In the genomic region with DNA sequence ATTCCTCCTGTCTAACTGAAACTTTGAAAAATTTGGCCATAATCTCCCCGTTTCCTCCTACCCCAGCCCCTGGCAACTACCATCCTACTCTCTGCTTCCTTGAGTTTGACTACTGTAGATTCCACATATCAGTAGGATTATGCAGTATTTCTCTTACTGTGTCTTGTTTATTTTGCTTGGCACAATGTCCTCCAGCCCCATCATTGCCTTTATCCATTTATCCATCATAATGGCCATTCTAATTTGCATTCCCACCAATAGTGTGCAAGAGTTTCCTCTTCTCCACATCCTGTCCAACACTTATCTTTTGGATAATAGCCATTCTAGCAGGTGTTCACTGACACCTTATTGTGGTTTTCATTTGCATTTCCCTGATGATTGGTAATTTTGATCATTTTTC, we compare ENCODE assay signal across 16 cellular contexts.
DNase-seq lines count a peak whose midpoint lies in the region; ATAC-seq and TF ChIP-seq lines count a peak whose summit lies in the region.
"Had no signal": no experiment of that assay in that cellular context is flagged by ENCODE, and none has a peak within 500 bp of the region (broad histone marks: within the 10 kb centered on the region; RNA-seq: fewer than 3 reads in every experiment).

No MANE protein-coding gene starts in this region.

- no peaks in the 10 kb centered on the region for H3K36me3 ChIP-seq in brain microvascular endothelial cell (replicated peaks)
- H3K36me3 ChIP-seq: SJCRH30 had no signal

- no peaks in the 10 kb centered on the region for H3K27me3 ChIP-seq in brain microvascular endothelial cell (replicated peaks)
- H3K27me3 ChIP-seq: SJCRH30 had no signal

- in situ Hi-C loops in brain microvascular endothelial cell (cut with HindIII; ENCODE audit: low pct_ligation_motif_present, low sequenced_read_pairs), result no loop called here

- no peak for ATAC-seq in GM21528 (IDR thresholded peaks at IDR 0.05; ENCODE audit: low FRiP score, unreplicated experiment)
- ATAC-seq in stimulated activated naive CD8-positive, alpha-beta T cell treated with anti-CD3 and anti-CD28 coated beads, Interleukin-15, Interleukin-2, amounts not matched to agents 100 U/mL and 50 U/mL, for 24 hours, result no peak

- peak; percentile 32 for DNase-seq in NCI-H1105 (lab: John Stamatoyannopoulos, UW)
- DNase-seq in NCI-H1105 treated with DMSO at 0.1 percent for 48 hours (lab: John Stamatoyannopoulos, UW), result no peak
- DNase-seq in NCI-H1930 (lab: John Stamatoyannopoulos, UW), result peak; percentile 44 to 77
- DNase-seq in NCI-H748 (lab: John Stamatoyannopoulos, UW; ENCODE audit: unreplicated experiment), result peak; percentile 96
- no peak for DNase-seq in brain microvascular endothelial cell
- DNase-seq in stimulated activated naive CD8-positive, alpha-beta T cell treated with anti-CD3 and anti-CD28 coated beads, Interleukin-15, Interleukin-2, amounts not matched to agents 100 U/mL and 50 U/mL, for 24 hours, result no peak
- no peak for DNase-seq in DMS79 treated with DMSO at 0.1 percent for 48 hours (lab: John Stamatoyannopoulos, UW)
- DNase-seq: C1 segment of cervical spinal cord, Caco-2, DND-41, HFFc6, KG1, NCI-H1694 treated with DMSO at 0.1 percent for 48 hours, NCI-H2227 treated with DMSO at 0.1 percent for 48 hours had no signal

- no peak for TF ChIP-seq CTCF in brain microvascular endothelial cell (IDR thresholded peaks at IDR 0.05; ENCODE audit: low read depth, low read length, missing control alignments)

- no peak overlapping the region for H3K4me3 ChIP-seq in brain microvascular endothelial cell (ENCODE audit: low read depth, low read length)
- H3K4me3 ChIP-seq: SJCRH30 had no signal

- H3K27ac ChIP-seq in brain microvascular endothelial cell, result no peak overlapping the region
- H3K27ac ChIP-seq: SJCRH30 had no signal

Comparison
In these comparisons a context has a peak if more than half of its experiments do, and no peak if none do; other contexts are left out.
1. DNase-seq: peak in NCI-H1105 (single experiment), NCI-H1930 (2 of 2) and NCI-H748 (single experiment); none in NCI-H1105 treated with DMSO at 0.1 percent for 48 hours (single experiment), brain microvascular endothelial cell (single experiment), stimulated activated naive CD8-positive, alpha-beta T cell treated with anti-CD3 and anti-CD28 coated beads, Interleukin-15, Interleukin-2, amounts not matched to agents 100 U/mL and 50 U/mL, for 24 hours (single experiment) and DMS79 treated with DMSO at 0.1 percent for 48 hours (single experiment).